In the genomic region with DNA sequence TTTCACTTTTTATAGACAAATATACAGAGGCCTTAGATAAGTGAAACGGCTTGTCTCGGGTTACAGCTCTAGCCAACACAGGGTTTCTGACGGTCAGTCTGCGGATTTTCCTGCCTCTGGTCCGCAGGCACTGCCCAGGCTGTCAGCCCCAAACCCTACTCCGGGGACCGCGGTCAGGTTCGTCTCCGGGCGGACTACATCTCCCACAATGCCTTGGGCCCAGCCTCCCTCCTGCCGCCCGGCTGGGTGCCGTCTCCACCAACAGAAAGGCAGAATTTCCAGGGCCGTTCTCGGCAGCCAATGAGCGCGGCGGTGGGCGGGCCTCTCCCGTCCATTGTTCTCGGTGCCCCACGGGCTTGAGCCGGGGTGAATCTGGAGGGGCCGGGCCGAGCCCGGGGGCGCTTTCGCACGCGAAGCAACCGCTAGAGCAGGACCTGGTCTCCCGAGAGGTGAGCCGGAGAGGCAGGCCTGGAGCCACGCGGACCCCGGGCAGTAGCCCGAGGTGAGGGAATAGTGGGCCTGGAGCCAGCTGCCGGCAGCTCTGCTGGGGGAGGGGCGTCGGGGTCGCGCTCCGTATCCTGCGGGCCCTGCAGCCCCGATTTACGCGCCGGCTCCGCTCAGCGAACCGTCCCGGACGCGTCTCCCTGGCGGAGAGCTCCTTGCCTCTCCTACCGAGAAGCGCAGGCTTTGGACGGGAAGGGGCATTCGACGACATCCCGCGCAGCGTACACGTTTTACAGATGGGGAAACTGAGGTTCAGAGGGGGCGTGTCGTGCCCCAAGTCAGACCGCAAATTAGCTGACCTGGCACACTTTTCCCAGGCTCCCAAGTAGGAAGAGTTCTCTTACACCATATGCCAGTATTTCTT, we compare ENCODE assay signal across 8 cellular contexts. TPM values are rescaled to one million over a fixed set of nuclear protein-coding genes. Genes with fewer than 3 reads are reported as not detected.
DNase-seq lines count a peak whose midpoint lies in the region; ATAC-seq and TF ChIP-seq lines count a peak whose summit lies in the region.

A gene (plus strand): TSS at position 323 of the 868 bp plus-strand sequence. CDS start 2,919 bp downstream, outside the sequence.

- peak in 1 of 2 donors; percentile 13 for TF ChIP-seq POLR2A in gastrocnemius medialis (IDR thresholded peaks at IDR 0.05)

- in situ Hi-C loops in brain microvascular endothelial cell (cut with HindIII; ENCODE audit: low pct_ligation_motif_present, low sequenced_read_pairs) = no loop called here
- in situ Hi-C loops in gastrocnemius medialis (cut with MboI; ENCODE audit: low sequenced_read_pairs in 4 of 4) = no loop called here

- H3K9me3 ChIP-seq in iPS DF 6.9 (ENCODE audit: control insufficient read depth, insufficient read depth, low read length) (no peaks in the 10 kb centered on the region), gastrocnemius medialis (no peaks in the 10 kb centered on the region)

- TF ChIP-seq CTCF in brain microvascular endothelial cell (IDR thresholded peaks at IDR 0.05; ENCODE audit: low read depth, low read length, missing control alignments) (no peak), gastrocnemius medialis (IDR thresholded peaks at IDR 0.05 in 4 of 5, conservative IDR thresholded peaks at IDR 0.05 in 1 of 5) (no peak)

- DNase-seq in A172 (ENCODE audit: low spot score) (peak; percentile 90), NCI-H2107 treated with DMSO at 0.1 percent for 48 hours (lab: John Stamatoyannopoulos, UW; ENCODE audit: unreplicated experiment) (peak; percentile 87), UCSD-AML1 (lab: John Stamatoyannopoulos, UW; ENCODE audit: unreplicated experiment) (peak; percentile 93), brain microvascular endothelial cell (peak; percentile 95), iPS DF 6.9 (ENCODE audit: low read depth, low spot score) (peak; percentile 92), gastrocnemius medialis (peak; percentile 93 to 96)

- no peaks in the 10 kb centered on the region for H3K27me3 ChIP-seq in brain microvascular endothelial cell (replicated peaks)
- no peaks in the 10 kb centered on the region for H3K27me3 ChIP-seq in iPS DF 6.9 (ENCODE audit: control insufficient read depth, insufficient read depth, low read length)
- H3K27me3 ChIP-seq in gastrocnemius medialis = no peaks in the 10 kb centered on the region

- H3K4me1 ChIP-seq in iPS DF 6.9 (ENCODE audit: control insufficient read depth, insufficient read depth, low read length) = peaks cover 11% of the 10 kb centered on the region
- peaks cover 6 to 9% of the 10 kb centered on the region in 2 donors for H3K4me1 ChIP-seq in gastrocnemius medialis

- intact Hi-C loops in gastrocnemius medialis (cut with DNase I; ENCODE audit: low total_unique reads) = loop anchor here (1.0 to 2.0 kb wide), 3 partner anchors 30 to 148 kb away; a partner anchor contains a TSS

- peak within 1 kb of the TSS; percentile 93 for H3K4me3 ChIP-seq in brain microvascular endothelial cell (ENCODE audit: low read depth, low read length)
- peak within 1 kb of the TSS; percentile 48 for H3K4me3 ChIP-seq in iPS DF 6.9 (ENCODE audit: low read length)
- peak within 1 kb of the TSS; percentile 95 to 98 (median 96) for H3K4me3 ChIP-seq in gastrocnemius medialis

- ATAC-seq in GM18858 (IDR thresholded peaks at IDR 0.05; ENCODE audit: unreplicated experiment) = peak; percentile 89
- ATAC-seq in HG03066 (IDR thresholded peaks at IDR 0.05; ENCODE audit: low read depth, unreplicated experiment) = peak; percentile 96
- peak; percentile 93 to 97 for ATAC-seq in gastrocnemius medialis

- H3K27ac ChIP-seq in brain microvascular endothelial cell (peak within 1 kb of the TSS; percentile 78), iPS DF 6.9 (ENCODE audit: low read length) (no peak within 1 kb of the TSS), gastrocnemius medialis (peak within 1 kb of the TSS; percentile 82 to 88 (median 86))

- H3K36me3 ChIP-seq in brain microvascular endothelial cell (replicated peaks) (peaks cover 13% of the 10 kb centered on the region), iPS DF 6.9 (ENCODE audit: control insufficient read depth, insufficient read depth, low read length) (no peaks in the 10 kb centered on the region; the same call in 1 of the 2 replicates), gastrocnemius medialis (peaks cover 0 to 7% of the 10 kb centered on the region in 2 donors)

- WGBS in iPS DF 6.9 (ENCODE audit: insufficient coverage, insufficient read length) = no CpG with 5 or more reads among the region's 68 CpGs

RNA-seq across cellular contexts. Expression of the gene that starts here (rescaled TPM):
- 13.2 and 17.5 TPM in 2 replicates for total RNA-seq in A172 (2014; rRNA removed; shearing (Covaris generic))
- 10 to 100 TPM in 1 of 4 donors, 1 to 10 TPM in 3; 6.1 to 10.3 (median 8.6) TPM for total RNA-seq in gastrocnemius medialis
